14 cellular contexts compared by ENCODE assay signal in genomic region chr1:224447251-224447650, GRCh38. TPM values are rescaled to one million over a fixed set of nuclear protein-coding genes. Genes with fewer than 3 reads are reported as not detected.
DNase-seq lines count a peak whose midpoint lies in the region; ATAC-seq and TF ChIP-seq lines count a peak whose summit lies in the region.
"Had no signal": no experiment of that assay in that cellular context is flagged by ENCODE, and none has a peak within 500 bp of the region (broad histone marks: within the 10 kb centered on the region; RNA-seq: fewer than 3 reads in every experiment).

No MANE protein-coding gene starts in this region.

- H3K9me3 ChIP-seq in esophagus squamous epithelium (no peaks in the 10 kb centered on the region), mesenchymal stem cell (ENCODE audit: control insufficient read depth, low read length) (no peaks in the 10 kb centered on the region)
- H3K9me3 ChIP-seq: SJCRH30 had no signal

- H3K36me3 Mint-ChIP-seq in activated CD4-positive, alpha-beta T cell treated with anti-CD3 and anti-CD28 coated beads, Interleukin-2, amount 10 ng/mL, durations not matched to agents 7 days and 5 days (ENCODE audit: low read depth): peaks cover 13% of the 10 kb centered on the region

- no peak overlapping the region for H3K4ac ChIP-seq in mesenchymal stem cell (ENCODE audit: low read depth in 1 of 2, low read length in 2 of 2)

- ATAC-seq in SK-N-SH treated with all-trans-retinoic acid at 6 μM for 48 hours (peak; percentile 83), HG03097 (IDR thresholded peaks at IDR 0.05; ENCODE audit: low FRiP score, unreplicated experiment) (no peak)

- peak; percentile 41 for DNase-seq in AG09309 (ENCODE audit: low read depth)
- DNase-seq in esophagus squamous epithelium (lab: John Stamatoyannopoulos, UW): no peak
- DNase-seq in mesenchymal stem cell: no peak
- no peak for DNase-seq in NCI-H128 (lab: John Stamatoyannopoulos, UW; ENCODE audit: unreplicated experiment)
- DNase-seq in activated CD4-positive, alpha-beta T cell treated with anti-CD3 and anti-CD28 coated beads, Interleukin-2, amount 10 ng/mL, durations not matched to agents 7 days and 5 days: no peak
- DNase-seq in NCI-H2227 (lab: John Stamatoyannopoulos, UW; ENCODE audit: unreplicated experiment): no peak
- DNase-seq: activated CD4-positive, CD25-positive, alpha-beta regulatory T cell treated with anti-CD3 and anti-CD28 coated beads, Interleukin-2, amount 50 U/mL, for 72 hours; activated gamma-delta T cell treated with Interleukin-2 at 50 U/mL for 16 hours; effector CD8-positive, alpha-beta T cell; Karpas-422; SJCRH30 had no signal

- H3K27me3 ChIP-seq in esophagus squamous epithelium: no peaks in the 10 kb centered on the region
- H3K27me3 ChIP-seq in mesenchymal stem cell (ENCODE audit: control insufficient read depth in 1 of 2, insufficient read depth in 1 of 2, low read length in 2 of 2): no peaks in the 10 kb centered on the region
- H3K27me3 ChIP-seq: SJCRH30 had no signal

- POLR2A ChIA-PET in activated CD4-positive, alpha-beta T cell treated with anti-CD3 and anti-CD28 coated beads, Interleukin-2, amount 10 ng/mL, durations not matched to agents 7 days and 5 days (lab: Charles Lee): no interaction called here

- H3K4me3 Mint-ChIP-seq in activated CD4-positive, alpha-beta T cell treated with anti-CD3 and anti-CD28 coated beads, Interleukin-2, amount 10 ng/mL, durations not matched to agents 7 days and 5 days: no peak overlapping the region

- H3K4me1 Mint-ChIP-seq in activated CD4-positive, alpha-beta T cell treated with anti-CD3 and anti-CD28 coated beads, Interleukin-2, amount 10 ng/mL, durations not matched to agents 7 days and 5 days: peaks cover 14% of the 10 kb centered on the region

- no peak overlapping the region for H3K23ac ChIP-seq in mesenchymal stem cell (ENCODE audit: low read length in 2 of 2)

- no peak overlapping the region for H2BK15ac ChIP-seq in mesenchymal stem cell (ENCODE audit: low read depth, poor library complexity, severe bottlenecking)

- H2AFZ ChIP-seq in mesenchymal stem cell (ENCODE audit: low read depth, low read length): no peak overlapping the region

- H3K14ac ChIP-seq in mesenchymal stem cell (ENCODE audit: low read length in 2 of 2): no peak overlapping the region

- H3K4me2 ChIP-seq in mesenchymal stem cell (ENCODE audit: low read length, poor library complexity, severe bottlenecking): no peak overlapping the region

- H3K18ac ChIP-seq in mesenchymal stem cell (ENCODE audit: low read depth in 1 of 2, low read length in 2 of 2): no peak overlapping the region

- TF ChIP-seq POLR2A in esophagus squamous epithelium (IDR thresholded peaks at IDR 0.05): no peak

- H2AK5ac ChIP-seq in mesenchymal stem cell (ENCODE audit: low read length, severe bottlenecking): no peak overlapping the region

- H3K4me3 ChIP-seq in AG09309 (ENCODE audit: control insufficient read depth, low read depth, low read length) (no peak overlapping the region), esophagus squamous epithelium (no peak overlapping the region), mesenchymal stem cell (ENCODE audit: insufficient read depth in 1 of 2, low read depth in 1 of 2, low read length in 2 of 2) (no peak overlapping the region)
- H3K4me3 ChIP-seq: SJCRH30 had no signal

- H2BK12ac ChIP-seq in mesenchymal stem cell (ENCODE audit: low read length in 2 of 2): no peak overlapping the region

- no peaks in the 10 kb centered on the region for H3K27me3 Mint-ChIP-seq in activated CD4-positive, alpha-beta T cell treated with anti-CD3 and anti-CD28 coated beads, Interleukin-2, amount 10 ng/mL, durations not matched to agents 7 days and 5 days
- H3K27me3 Mint-ChIP-seq: progenitor cell of endocrine pancreas had no signal

- H4K91ac ChIP-seq in mesenchymal stem cell (ENCODE audit: low read length): no peak overlapping the region

- no peak overlapping the region for H2BK120ac ChIP-seq in mesenchymal stem cell (ENCODE audit: low read depth, low read length)

- no peak overlapping the region for H4K8ac ChIP-seq in mesenchymal stem cell (ENCODE audit: low read length)

- peaks cover 0 to 11% (median 0%) of the 10 kb centered on the region in 3 donors for H3K36me3 ChIP-seq in esophagus squamous epithelium
- peaks cover 3 to 11% of the 10 kb centered on the region in 2 experiments for H3K36me3 ChIP-seq in mesenchymal stem cell (ENCODE audit: control insufficient read depth in 1 of 2, insufficient read depth in 2 of 2, low read depth in 1 of 2, low read length in 2 of 2)
- H3K36me3 ChIP-seq: SJCRH30 had no signal

- intact Hi-C loops in esophagus squamous epithelium (cut with DNase I): no loop called here

- peak overlapping the region; percentile 67 to 86 (median 76) for H3K27ac ChIP-seq in esophagus squamous epithelium
- H3K27ac ChIP-seq in mesenchymal stem cell (ENCODE audit: low read length, poor library complexity, severe bottlenecking): no peak overlapping the region
- H3K27ac ChIP-seq: SJCRH30 had no signal

- H3K9me3 Mint-ChIP-seq in activated CD4-positive, alpha-beta T cell treated with anti-CD3 and anti-CD28 coated beads, Interleukin-2, amount 10 ng/mL, durations not matched to agents 7 days and 5 days: peaks cover 3% of the 10 kb centered on the region

- no peak overlapping the region for H3K27ac Mint-ChIP-seq in activated CD4-positive, alpha-beta T cell treated with anti-CD3 and anti-CD28 coated beads, Interleukin-2, amount 10 ng/mL, durations not matched to agents 7 days and 5 days

- WGBS in esophagus squamous epithelium, 2 donors: 6 to 55% methylated on average over 2 of the region's 2 CpGs
- 84% methylated on average over 1 of the region's 2 CpGs for WGBS in mesenchymal stem cell

- H3K79me1 ChIP-seq in mesenchymal stem cell (replicated peaks; ENCODE audit: low read length, poor library complexity, severe bottlenecking): peaks cover 15% of the 10 kb centered on the region

- CTCF ChIA-PET in activated CD4-positive, alpha-beta T cell treated with anti-CD3 and anti-CD28 coated beads, Interleukin-2, amount 10 ng/mL, durations not matched to agents 7 days and 5 days (lab: Charles Lee): interaction anchor here (1.8 to 2.8 kb wide), 2 partner anchors 9 to 11 kb away, joined by 7 to 20 read pairs; no protein-coding TSS in a partner anchor

- peaks cover 16 to 50% (median 24%) of the 10 kb centered on the region in 3 donors for H3K4me1 ChIP-seq in esophagus squamous epithelium
- H3K4me1 ChIP-seq in mesenchymal stem cell (ENCODE audit: control insufficient read depth, insufficient read depth, low read depth, low read length): peaks cover 2% of the 10 kb centered on the region
- H3K4me1 ChIP-seq: SJCRH30 had no signal

- peak overlapping the region; percentile 54 for H3K9ac ChIP-seq in mesenchymal stem cell (ENCODE audit: low read length)

- H2BK5ac ChIP-seq in mesenchymal stem cell (ENCODE audit: low read depth, low read length, poor library complexity, severe bottlenecking): no peak overlapping the region

- TF ChIP-seq CTCF in AG09309 (IDR thresholded peaks at IDR 0.05; ENCODE audit: control insufficient read depth, insufficient read depth, low read depth, low read length, missing control alignments) (no peak), esophagus squamous epithelium (IDR thresholded peaks at IDR 0.05) (no peak)

TF ChIP-seq in SK-N-SH treated with all-trans-retinoic acid at 6 μM for 48 hours, 23 proteins besides CTCF, POLR2A, EP300 and RAD21:
- no peak for TF ChIP-seq PATZ1 (CRISPR knock-in tag; IDR thresholded peaks at IDR 0.05; ENCODE audit: borderline replicate concordance)
- no peak for TF ChIP-seq SNAI2 (CRISPR knock-in tag; IDR thresholded peaks at IDR 0.05)
- no peak for TF ChIP-seq ZFP3 (CRISPR knock-in tag; IDR thresholded peaks at IDR 0.05)
- TF ChIP-seq, protein P1, sequence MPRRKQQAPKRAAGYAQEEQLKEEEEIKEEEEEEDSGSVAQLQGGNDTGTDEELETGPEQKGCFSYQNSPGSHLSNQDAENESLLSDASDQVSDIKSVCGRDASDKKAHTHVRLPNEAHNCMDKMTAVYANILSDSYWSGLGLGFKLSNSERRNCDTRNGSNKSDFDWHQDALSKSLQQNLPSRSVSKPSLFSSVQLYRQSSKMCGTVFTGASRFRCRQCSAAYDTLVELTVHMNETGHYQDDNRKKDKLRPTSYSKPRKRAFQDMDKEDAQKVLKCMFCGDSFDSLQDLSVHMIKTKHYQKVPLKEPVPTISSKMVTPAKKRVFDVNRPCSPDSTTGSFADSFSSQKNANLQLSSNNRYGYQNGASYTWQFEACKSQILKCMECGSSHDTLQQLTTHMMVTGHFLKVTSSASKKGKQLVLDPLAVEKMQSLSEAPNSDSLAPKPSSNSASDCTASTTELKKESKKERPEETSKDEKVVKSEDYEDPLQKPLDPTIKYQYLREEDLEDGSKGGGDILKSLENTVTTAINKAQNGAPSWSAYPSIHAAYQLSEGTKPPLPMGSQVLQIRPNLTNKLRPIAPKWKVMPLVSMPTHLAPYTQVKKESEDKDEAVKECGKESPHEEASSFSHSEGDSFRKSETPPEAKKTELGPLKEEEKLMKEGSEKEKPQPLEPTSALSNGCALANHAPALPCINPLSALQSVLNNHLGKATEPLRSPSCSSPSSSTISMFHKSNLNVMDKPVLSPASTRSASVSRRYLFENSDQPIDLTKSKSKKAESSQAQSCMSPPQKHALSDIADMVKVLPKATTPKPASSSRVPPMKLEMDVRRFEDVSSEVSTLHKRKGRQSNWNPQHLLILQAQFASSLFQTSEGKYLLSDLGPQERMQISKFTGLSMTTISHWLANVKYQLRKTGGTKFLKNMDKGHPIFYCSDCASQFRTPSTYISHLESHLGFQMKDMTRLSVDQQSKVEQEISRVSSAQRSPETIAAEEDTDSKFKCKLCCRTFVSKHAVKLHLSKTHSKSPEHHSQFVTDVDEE (CRISPR knock-in tag; IDR thresholded peaks at IDR 0.05): no peak

RNA-seq across cellular contexts. Expression of gene WDR26, which starts 12.7 kb away (rescaled TPM):
- total RNA-seq in esophagus squamous epithelium: 100 to 1,000 TPM in 1 of 4 donors, 10 to 100 TPM in 3; 38.3 to 111 (median 61.9) TPM
- polyA plus RNA-seq in mesenchymal stem cell (2013, experiment 1 of 2): 71.2 TPM
- 67.9 TPM for polyA plus RNA-seq in mesenchymal stem cell (2013, experiment 2 of 2)
- total RNA-seq in activated CD4-positive, alpha-beta T cell treated with anti-CD3 and anti-CD28 coated beads, Interleukin-2, amount 10 ng/mL, durations not matched to agents 7 days and 5 days: 10 to 100 TPM; 67.7 to 74.2 TPM
